23 cellular contexts compared by ENCODE assay signal in the genomic region with DNA sequence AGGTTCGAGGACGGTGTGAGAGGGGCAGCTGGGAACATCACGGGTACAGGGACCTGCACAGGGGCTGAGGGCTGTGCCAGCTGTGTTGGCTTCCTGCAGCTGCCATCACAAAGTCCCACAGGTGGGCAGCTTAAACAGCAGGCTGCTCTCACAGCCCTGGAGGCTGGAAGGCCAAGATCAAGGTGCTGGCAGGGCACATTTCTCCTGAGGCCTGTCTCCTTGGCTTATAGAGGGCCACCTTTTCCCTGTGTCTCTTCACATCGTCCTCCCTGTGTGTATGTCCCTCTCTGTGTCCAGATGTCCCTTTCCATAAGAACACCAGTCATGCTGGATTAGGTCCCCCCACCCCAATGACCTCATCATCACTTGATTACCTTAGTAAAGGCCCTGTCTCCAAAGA. TPM values are rescaled to one million over a fixed set of nuclear protein-coding genes. Genes with fewer than 3 reads are reported as not detected.
DNase-seq lines count a peak whose midpoint lies in the region; ATAC-seq, FAIRE-seq and TF ChIP-seq lines count a peak whose summit lies in the region.
"Had no signal": no experiment of that assay in that cellular context is flagged by ENCODE, and none has a peak within 500 bp of the region (broad histone marks: within the 10 kb centered on the region; RNA-seq: fewer than 3 reads in every experiment).

No MANE protein-coding gene starts in this region.

- H2BK12ac ChIP-seq in H9 (ENCODE audit: insufficient read length, low read depth, low read length) (no peak overlapping the region), H1 (ENCODE audit: low read depth, low read length) (no peak overlapping the region)

- H4K5ac ChIP-seq in H9 (ENCODE audit: insufficient read length, low read depth, low read length) (no peak overlapping the region), H1 (ENCODE audit: insufficient read length, low read depth, low read length) (no peak overlapping the region)

- H3K18ac ChIP-seq in H9 (ENCODE audit: insufficient read length, low read depth, low read length) (no peak overlapping the region), H1 (ENCODE audit: extremely low read depth, low read length) (no peak overlapping the region; the same call in 1 of the 2 replicates)

- H4K8ac ChIP-seq in H9 (replicated peaks; ENCODE audit: insufficient read length, low read depth, low read length) (no peak overlapping the region), H1 (ENCODE audit: extremely low read depth, insufficient read depth, low read length) (no peak overlapping the region)

- H3K4me2 ChIP-seq in BLaER1 = peak overlapping the region; percentile 46
- no peak overlapping the region for H3K4me2 ChIP-seq in H9 (ENCODE audit: insufficient read depth, insufficient read length, low read length)
- H3K4me2 ChIP-seq in H1 (ENCODE audit: insufficient read depth in 1 of 2, low read depth in 2 of 2, low read length in 2 of 2) = no peak overlapping the region
- H3K4me2 ChIP-seq: A549, GM23338 had no signal

- H2AK5ac ChIP-seq in H9 (ENCODE audit: insufficient read length, low read length) (no peak overlapping the region), H1 (ENCODE audit: low read depth, low read length) (0 out of 2 replicates have a peak overlapping the region, but pooled peaks have one; percentile 24)

- H3K9me3 ChIP-seq in BLaER1 (peaks cover 6% of the 10 kb centered on the region), H9 (ENCODE audit: control insufficient read depth, low read depth, low read length) (no peaks in the 10 kb centered on the region), H1 (ENCODE audit: insufficient read depth in 2 of 2, low read depth in 1 of 2, low read length in 1 of 2) (peaks cover 0 to 4% of the 10 kb centered on the region in 2 experiments; a peak in 2 of 4 replicates)
- H3K9me3 ChIP-seq: A549, BE2C, Caco-2 had no signal

- TF ChIP-seq RAD21 in H1 (IDR thresholded peaks at IDR 0.05 in 1 of 2, conservative IDR thresholded peaks at IDR 0.05 in 1 of 2; ENCODE audit: low read depth in 2 of 2, low read length in 2 of 2) = no peak

- H3K23ac ChIP-seq in H9 (ENCODE audit: insufficient read length, low read depth, low read length) (no peak overlapping the region), H1 (ENCODE audit: insufficient read length) (no peak overlapping the region)

- no peak overlapping the region for H3K9ac ChIP-seq in BLaER1
- no peak overlapping the region for H3K9ac ChIP-seq in H9 (ENCODE audit: extremely low read depth, insufficient read length, low read length)
- H3K9ac ChIP-seq in H1 (replicated peaks in 1 of 4; ENCODE audit: extremely low read depth in 1 of 4, low read depth in 3 of 4, low read length in 3 of 4) = no peak overlapping the region

- H3K23me2 ChIP-seq in H9 (ENCODE audit: insufficient read length, low read depth, low read length, poor library complexity, severe bottlenecking) = no peaks in the 10 kb centered on the region
- no peaks in the 10 kb centered on the region for H3K23me2 ChIP-seq in H1 (ENCODE audit: low read depth, low read length)

- H3K56ac ChIP-seq in H9 (ENCODE audit: insufficient read length, low read depth, low read length) (no peak overlapping the region), H1 (replicated peaks; ENCODE audit: insufficient read length, low read depth, low read length) (no peak overlapping the region)

- ATAC-seq in GM21786 (IDR thresholded peaks at IDR 0.05; ENCODE audit: unreplicated experiment) (no peak), GM21576 (IDR thresholded peaks at IDR 0.05; ENCODE audit: unreplicated experiment) (no peak)
- ATAC-seq: A549; CD8-positive, alpha-beta T cell; GM23338 had no signal

- peaks cover 2% of the 10 kb centered on the region; the same call in 1 of the 2 replicates for H3K79me2 ChIP-seq in H9 (ENCODE audit: insufficient read depth, low read length)
- H3K79me2 ChIP-seq in H1 (ENCODE audit: control insufficient read depth in 1 of 2, insufficient read depth in 2 of 2, low read length in 2 of 2) = no peaks in the 10 kb centered on the region

- H3K14ac ChIP-seq in H9 (ENCODE audit: insufficient read depth, low read length) (no peak overlapping the region), H1 (ENCODE audit: insufficient read length) (no peak overlapping the region)

- H3T11ph ChIP-seq in H9 (ENCODE audit: low read length) = no peak overlapping the region

- H2BK15ac ChIP-seq in H9 (ENCODE audit: low read depth, low read length) (no peak overlapping the region), H1 (ENCODE audit: low read length) (no peak overlapping the region)

- peaks cover 19% of the 10 kb centered on the region for H3K27me3 Mint-ChIP-seq in H9 (ENCODE audit: low read depth)
- H3K27me3 Mint-ChIP-seq in osteocyte (ENCODE audit: unreplicated experiment) = peaks cover 30% of the 10 kb centered on the region

- no peak for TF ChIP-seq EP300 in H1 (IDR thresholded peaks at IDR 0.05; ENCODE audit: borderline replicate concordance in 1 of 2, low read depth in 2 of 2, low read length in 2 of 2)

- H3K4me1 Mint-ChIP-seq in H9 (peaks cover 5 to 6% of the 10 kb centered on the region in 2 experiments), osteocyte (ENCODE audit: unreplicated experiment) (peaks cover 8% of the 10 kb centered on the region)

- H3K4me1 ChIP-seq in BLaER1 = peaks cover 13% of the 10 kb centered on the region
- H3K4me1 ChIP-seq in H9 (ENCODE audit: insufficient read depth, low read length) = 0 out of 2 replicates have a peak, but pooled peaks cover 2% of the 10 kb centered on the region
- peaks cover 0 to 3% (median 2%) of the 10 kb centered on the region in 4 experiments; a peak in 3 of 7 replicates for H3K4me1 ChIP-seq in H1 (replicated peaks in 1 of 4; ENCODE audit: control insufficient read depth in 3 of 4, insufficient read depth in 4 of 4, low read length in 3 of 4)
- H3K4me1 ChIP-seq: A549, Caco-2 had no signal

- H2BK20ac ChIP-seq in H9 (ENCODE audit: low read depth, low read length, poor library complexity, severe bottlenecking) (no peak overlapping the region), H1 (ENCODE audit: low read length) (no peak overlapping the region)

- no peak overlapping the region for H3K4ac ChIP-seq in H9 (ENCODE audit: low read depth, low read length)
- H3K4ac ChIP-seq in H1 (replicated peaks; ENCODE audit: insufficient read length, low read depth, low read length) = no peak overlapping the region

- peaks cover 0 to 1% (median 0%) of the 10 kb centered on the region in 3 experiments; a peak in 1 of 7 replicates for H3K36me3 Mint-ChIP-seq in H9 (ENCODE audit: insufficient read depth in 1 of 3, low read depth in 3 of 3)
- H3K36me3 Mint-ChIP-seq in osteocyte (ENCODE audit: unreplicated experiment) = no peaks in the 10 kb centered on the region
- H3K36me3 Mint-ChIP-seq: CD4-positive, CD25-positive, alpha-beta regulatory T cell; CD8-positive, alpha-beta T cell had no signal

- CTCF ChIA-PET in H1 (lab: Charles Lee; ENCODE audit: partially characterized antibody) = interaction anchor here (1.1 to 5.4 kb wide), 8 partner anchors 10 to 240 kb away, joined by 3 to 120 read pairs (median 12); a partner anchor contains a TSS

- H3K4me3 ChIP-seq in BLaER1 (no peak overlapping the region), H1 (ENCODE audit: extremely low read depth in 1 of 4, insufficient read depth in 2 of 4, low read depth in 3 of 4, low read length in 4 of 4) (no peak overlapping the region)
- H3K4me3 ChIP-seq: A549, GM23338 had no signal

- H3K36me3 ChIP-seq in BLaER1 (no peaks in the 10 kb centered on the region), H1 (ENCODE audit: control insufficient read depth in 2 of 4, insufficient read depth in 4 of 4, low read length in 3 of 4) (no peaks in the 10 kb centered on the region)
- H3K36me3 ChIP-seq: BE2C had no signal

- TF ChIP-seq POLR2A in H1 (IDR thresholded peaks at IDR 0.05; ENCODE audit: control extremely low read depth in 1 of 2, low read depth in 2 of 2, low read length in 2 of 2) = no peak

- DNase-seq in H9 (peak; percentile 7), H1 (ENCODE audit: low read depth in 1 of 2, low spot score in 2 of 2) (peak in 1 of 2 experiments; percentile 38), osteocyte (ENCODE audit: extremely low spot score, unreplicated experiment) (peak; percentile 73)
- no peak for DNase-seq in activated CD4-positive, alpha-beta T cell treated with anti-CD3 and anti-CD28 coated beads for 48 hours
- DNase-seq: 8988T; ACHN; AML-193; BE2C; Caco-2; CD4-positive, CD25-positive, alpha-beta regulatory T cell; CD8-positive, alpha-beta T cell; DMS153; DND-41; HCEC 1CT had no signal

- no peak overlapping the region for H2AFZ ChIP-seq in H9 (ENCODE audit: low read length)
- H2AFZ ChIP-seq in H1 (ENCODE audit: low read length) = no peak overlapping the region

- H3K27ac Mint-ChIP-seq in H9 (no peak overlapping the region), osteocyte (ENCODE audit: unreplicated experiment) (no peak overlapping the region)
- H3K27ac Mint-ChIP-seq: CD8-positive, alpha-beta T cell; GM23338 had no signal

- TF ChIP-seq CTCF in H9 (conservative IDR thresholded peaks at IDR 0.05) (no peak), H1 (IDR thresholded peaks at IDR 0.05; ENCODE audit: control extremely low read depth in 1 of 3, insufficient read depth in 1 of 3, low read depth in 1 of 3, low read length in 3 of 3) (no peak), osteocyte (IDR thresholded peaks at IDR 0.05) (no peak)

- H3K27ac ChIP-seq in BLaER1 (no peak overlapping the region), H9 (ENCODE audit: insufficient read length, low read depth, low read length) (no peak overlapping the region), H1 (ENCODE audit: low read depth, low read length) (no peak overlapping the region)
- H3K27ac ChIP-seq: A549, C4-2B had no signal

- no peak overlapping the region for H4K91ac ChIP-seq in H9 (ENCODE audit: insufficient read length, low read depth, low read length)
- no peak overlapping the region for H4K91ac ChIP-seq in H1 (replicated peaks; ENCODE audit: insufficient read length, low read length)

- H4K20me1 ChIP-seq in BLaER1 = no peaks in the 10 kb centered on the region
- no peaks in the 10 kb centered on the region for H4K20me1 ChIP-seq in H9 (ENCODE audit: control insufficient read depth, insufficient read depth, insufficient read length)
- H4K20me1 ChIP-seq in H1 (replicated peaks in 1 of 2; ENCODE audit: control insufficient read depth in 1 of 2, insufficient read depth in 2 of 2, low read length in 2 of 2) = no peaks in the 10 kb centered on the region

- H3K79me1 ChIP-seq in H9 (ENCODE audit: insufficient read depth, low read depth, low read length, poor library complexity, severe bottlenecking) (no peaks in the 10 kb centered on the region), H1 (ENCODE audit: low read depth, low read length) (no peaks in the 10 kb centered on the region)

- POLR2A ChIA-PET in H1 (lab: Charles Lee; ENCODE audit: partially characterized antibody) = no interaction called here

- H2BK120ac ChIP-seq in H9 (ENCODE audit: low read depth, low read length, poor library complexity, severe bottlenecking) = no peak overlapping the region
- H2BK120ac ChIP-seq in H1 (replicated peaks; ENCODE audit: low read depth, low read length) = no peak overlapping the region

- H3K4me3 Mint-ChIP-seq in H9 (no peak overlapping the region), osteocyte (ENCODE audit: unreplicated experiment) (no peak overlapping the region)
- H3K4me3 Mint-ChIP-seq: CD4-positive, CD25-positive, alpha-beta regulatory T cell; CD8-positive, alpha-beta T cell; GM23338 had no signal

- H3K9me3 Mint-ChIP-seq in H9 (peaks cover under 1 to 2% of the 10 kb centered on the region in 2 experiments; a peak in 3 of 5 replicates), osteocyte (ENCODE audit: unreplicated experiment) (no peaks in the 10 kb centered on the region)
- H3K9me3 Mint-ChIP-seq: CD4-positive, CD25-positive, alpha-beta regulatory T cell; CD8-positive, alpha-beta T cell; GM23338 had no signal

- no CpG with 5 or more reads among the region's 4 CpGs for WGBS in H9 (ENCODE audit: extremely low coverage, insufficient read length, low lambda C conversion rate)
- WGBS in H1 (ENCODE audit: extremely low coverage in 1 of 2, insufficient coverage in 1 of 2, insufficient read length in 1 of 2, insufficient replicate concordance in 2 of 2, low coverage in 1 of 2, low lambda C conversion rate in 2 of 2, missing lambda C conversion rate in 1 of 2), 2 experiments = 96% methylated on average over 4 of the region's 4 CpGs; no CpG with 5 or more reads in 1 of the 2 experiments

- H3K27me3 ChIP-seq in BLaER1 = no peaks in the 10 kb centered on the region
- H3K27me3 ChIP-seq in H9 (ENCODE audit: insufficient read depth, low read length) = no peaks in the 10 kb centered on the region
- no peaks in the 10 kb centered on the region for H3K27me3 ChIP-seq in H1 (replicated peaks in 1 of 4; ENCODE audit: control insufficient read depth in 3 of 4, extremely low read depth in 1 of 4, insufficient read depth in 3 of 4, low read length in 3 of 4)
- H3K27me3 ChIP-seq: BE2C had no signal

- no peak for FAIRE-seq in H1 (lab: Jason Lieb, UNC)
- FAIRE-seq: A549, G401.6, GM12892, H54 had no signal

- H2BK5ac ChIP-seq in H9 (ENCODE audit: insufficient read length, low read length) (no peak overlapping the region), H1 (ENCODE audit: low read depth, low read length) (no peak overlapping the region)

RNA-seq across cellular contexts. Expression of a gene that starts 15.1 kb away (rescaled TPM):
- total RNA-seq in H9 (2021) = 9.7 and 10.0 TPM in 2 replicates
- 12.6 and 15.5 TPM in 2 replicates for total RNA-seq in H1 (2021; fragmentation: NEBNext Ultra II Directional; extraction: Animal tissue kit (Norgen Biotek cat#: 25700))
- polyA plus RNA-seq in H1 (2011; rRNA removed) = 7.6 and 10.2 TPM in 2 replicates
- 10.5 TPM for polyA plus RNA-seq in H1 (2011; cell fraction: cytosol; rRNA removed)
- 4.1 TPM for polyA plus RNA-seq in H1 (2011; cell fraction: nucleus; rRNA removed)
- 9.4 to 12.2 TPM (median 10.9 TPM) in 4 replicates for polyA plus RNA-seq in H1 (2012, experiment 1 of 2)
- polyA plus RNA-seq in H1 (2012, experiment 2 of 2) = 7.9 TPM
- polyA plus RNA-seq in H1 (2013, experiment 1 of 2) = 20.5 TPM
- polyA plus RNA-seq in H1 (2013, experiment 2 of 2) = 21.8 TPM
- polyA minus RNA-seq in H1 (2011; rRNA and poly(A)+ RNA removed) = 3.9 and 4.2 TPM in 2 replicates
- 4.4 TPM for polyA minus RNA-seq in H1 (2011; cell fraction: cytosol; rRNA and poly(A)+ RNA removed)
- polyA minus RNA-seq in H1 (2011; cell fraction: nucleus; rRNA and poly(A)+ RNA removed) = 3.7 TPM
- total RNA-seq in osteocyte = 27.7 and 29.1 TPM in 2 replicates

RNA-seq across cellular contexts. Expression of a gene that starts 55.5 kb away (rescaled TPM):
- 39.1 and 40.2 TPM in 2 replicates for total RNA-seq in H9 (2021)
- 50.6 and 52.3 TPM in 2 replicates for total RNA-seq in H1 (2021; fragmentation: NEBNext Ultra II Directional; extraction: Animal tissue kit (Norgen Biotek cat#: 25700))
- polyA plus RNA-seq in H1 (2011; rRNA removed) = 67.8 and 76.1 TPM in 2 replicates
- polyA plus RNA-seq in H1 (2011; cell fraction: cytosol; rRNA removed) = 63.0 TPM
- 23.3 TPM for polyA plus RNA-seq in H1 (2011; cell fraction: nucleus; rRNA removed)
- polyA plus RNA-seq in H1 (2012, experiment 1 of 2) = 41.5 to 56.7 TPM (median 45.1 TPM) in 4 replicates
- polyA plus RNA-seq in H1 (2012, experiment 2 of 2) = 31.3 TPM
- 81.1 TPM for polyA plus RNA-seq in H1 (2013, experiment 1 of 2)
- 100 TPM for polyA plus RNA-seq in H1 (2013, experiment 2 of 2)
- 27.1 and 29.1 TPM in 2 replicates for polyA minus RNA-seq in H1 (2011; rRNA and poly(A)+ RNA removed)
- polyA minus RNA-seq in H1 (2011; cell fraction: cytosol; rRNA and poly(A)+ RNA removed) = 12.5 TPM
- polyA minus RNA-seq in H1 (2011; cell fraction: nucleus; rRNA and poly(A)+ RNA removed) = 30.6 TPM
- 30.8 and 34.0 TPM in 2 replicates for total RNA-seq in osteocyte
